8 cellular contexts compared by ENCODE assay signal in genomic region chr1:160862151-160863061, GRCh38. TPM values are rescaled to one million over a fixed set of nuclear protein-coding genes. Genes with fewer than 3 reads are reported as not detected.
A peak's percentile ranks its signal among the peaks of the same experiment; 100 is the strongest.
DNase-seq lines count a peak whose midpoint lies in the region; ATAC-seq and TF ChIP-seq lines count a peak whose summit lies in the region.

Gene CD244 (minus strand): TSS chr1:160862887. CDS start chr1:160862677, 210 bp downstream.

- H2BK5ac ChIP-seq in mesendoderm (ENCODE audit: low read length) = no peak within 1 kb of the TSS

- peak in 4 of 5 donors; percentile 46 to 83 (median 59) for DNase-seq in CD8-positive, alpha-beta memory T cell
- DNase-seq in Kasumi-1 (lab: John Stamatoyannopoulos, UW) (peak; percentile 95), mesendoderm (peak; percentile 48), upper lobe of right lung (peak; percentile 72), brain microvascular endothelial cell (no peak)
- peak; percentile 70 to 75 for DNase-seq in activated T-cell treated with anti-CD3 and anti-CD28 coated beads, Interleukin-2, amount 50 U/mL, for 48 hours

- ATAC-seq in GM21423 (IDR thresholded peaks at IDR 0.05; ENCODE audit: unreplicated experiment) (peak; percentile 75), upper lobe of right lung (peak; percentile 90), HG03097 (IDR thresholded peaks at IDR 0.05; ENCODE audit: low FRiP score, unreplicated experiment) (no peak)

- H3K4me3 ChIP-seq in CD8-positive, alpha-beta memory T cell (ENCODE audit: low read length) = peak within 1 kb of the TSS; percentile 27
- H3K4me3 ChIP-seq in mesendoderm (ENCODE audit: low read length) = no peak within 1 kb of the TSS
- peak within 1 kb of the TSS; percentile 25 for H3K4me3 ChIP-seq in upper lobe of right lung
- no peak within 1 kb of the TSS for H3K4me3 ChIP-seq in brain microvascular endothelial cell (ENCODE audit: low read depth, low read length)

- H3K4ac ChIP-seq in mesendoderm (ENCODE audit: low read depth, low read length) = no peak within 1 kb of the TSS

- H3K4me2 ChIP-seq in mesendoderm (ENCODE audit: low read length) = no peak within 1 kb of the TSS

- CTCF ChIA-PET in CD8-positive, alpha-beta memory T cell (lab: Charles Lee) = interaction anchor here (0.7 to 14.1 kb wide), 11 partner anchors 9 to 94 kb away, joined by 3 to 137 read pairs (median 3); partner anchors contain the start of gene ITLN2

- no peak for TF ChIP-seq CTCF in upper lobe of right lung (IDR thresholded peaks at IDR 0.05)
- TF ChIP-seq CTCF in brain microvascular endothelial cell (IDR thresholded peaks at IDR 0.05; ENCODE audit: low read depth, low read length, missing control alignments) = no peak

- no peak within 1 kb of the TSS for H3K56ac ChIP-seq in mesendoderm (ENCODE audit: low read length)

- peaks cover 0 to 1% of the 10 kb centered on the region in 2 donors for H3K27me3 Mint-ChIP-seq in CD8-positive, alpha-beta memory T cell

- POLR2A ChIA-PET in CD8-positive, alpha-beta memory T cell (lab: Charles Lee) = interaction anchor here (1.3 kb wide), 1 partner anchor 17 kb away, joined by 3 read pairs; no protein-coding TSS in a partner anchor

- no peak within 1 kb of the TSS for H2AK5ac ChIP-seq in mesendoderm (ENCODE audit: low read length)

- no peak within 1 kb of the TSS for H3K9ac ChIP-seq in mesendoderm (ENCODE audit: low read length)

- peaks cover 50 to 58% (median 56%) of the 10 kb centered on the region in 3 donors for H3K4me1 Mint-ChIP-seq in CD8-positive, alpha-beta memory T cell

- no peak within 1 kb of the TSS for H2BK15ac ChIP-seq in mesendoderm (replicated peaks; ENCODE audit: low read depth)

- H3K36me3 Mint-ChIP-seq in CD8-positive, alpha-beta memory T cell = peaks cover 6 to 10% (median 7%) of the 10 kb centered on the region in 3 donors

- no peaks in the 10 kb centered on the region for H3K9me3 ChIP-seq in CD8-positive, alpha-beta memory T cell (ENCODE audit: low read length)
- H3K9me3 ChIP-seq in upper lobe of right lung = no peaks in the 10 kb centered on the region

- H3K79me2 ChIP-seq in mesendoderm (ENCODE audit: control insufficient read depth, insufficient read depth, low read length) = no peaks in the 10 kb centered on the region

- H4K8ac ChIP-seq in mesendoderm (ENCODE audit: low read depth, low read length) = no peak within 1 kb of the TSS

- no peaks in the 10 kb centered on the region for H3K9me3 Mint-ChIP-seq in CD8-positive, alpha-beta memory T cell

- peak within 1 kb of the TSS; percentile 87 to 98 (median 91) for H3K4me3 Mint-ChIP-seq in CD8-positive, alpha-beta memory T cell

- no peaks in the 10 kb centered on the region for H3K27me3 ChIP-seq in CD8-positive, alpha-beta memory T cell (ENCODE audit: insufficient read depth, low read length, poor library complexity, severe bottlenecking)
- H3K27me3 ChIP-seq in mesendoderm (ENCODE audit: insufficient read depth, low read length, poor library complexity) (no peaks in the 10 kb centered on the region), upper lobe of right lung (no peaks in the 10 kb centered on the region), brain microvascular endothelial cell (replicated peaks) (no peaks in the 10 kb centered on the region)

- H3K18ac ChIP-seq in mesendoderm (ENCODE audit: low read length) = no peak within 1 kb of the TSS

- H3K4me1 ChIP-seq in CD8-positive, alpha-beta memory T cell (ENCODE audit: insufficient read depth, low read length) = peaks cover 13% of the 10 kb centered on the region
- H3K4me1 ChIP-seq in mesendoderm (ENCODE audit: control insufficient read depth, low read depth, low read length) (no peaks in the 10 kb centered on the region), upper lobe of right lung (peaks cover 7% of the 10 kb centered on the region)

- peak within 1 kb of the TSS; percentile 77 to 98 (median 94) for H3K27ac Mint-ChIP-seq in CD8-positive, alpha-beta memory T cell

- H3K27ac ChIP-seq in CD8-positive, alpha-beta memory T cell (ENCODE audit: low read depth, low read length) = no peak within 1 kb of the TSS
- no peak within 1 kb of the TSS for H3K27ac ChIP-seq in mesendoderm (ENCODE audit: low read depth, low read length)
- peak within 1 kb of the TSS; percentile 37 for H3K27ac ChIP-seq in upper lobe of right lung
- H3K27ac ChIP-seq in brain microvascular endothelial cell = no peak within 1 kb of the TSS

- no peak within 1 kb of the TSS for H3K23ac ChIP-seq in mesendoderm (ENCODE audit: low read length)

- no peak within 1 kb of the TSS for H2BK120ac ChIP-seq in mesendoderm (ENCODE audit: low read depth, low read length)

- WGBS in mesendoderm (ENCODE audit: extremely low coverage, insufficient coverage, low lambda C conversion rate) = no CpG with 5 or more reads among the region's 13 CpGs

- no peak within 1 kb of the TSS for H4K5ac ChIP-seq in mesendoderm (ENCODE audit: low read length)

- in situ Hi-C loops in brain microvascular endothelial cell (cut with HindIII; ENCODE audit: low pct_ligation_motif_present, low sequenced_read_pairs) = no loop called here

- no peaks in the 10 kb centered on the region for H3K79me1 ChIP-seq in mesendoderm (ENCODE audit: low read length)

- intact Hi-C loops in upper lobe of right lung (cut with DNase I) = no loop called here

- no peaks in the 10 kb centered on the region for H3K36me3 ChIP-seq in CD8-positive, alpha-beta memory T cell (ENCODE audit: insufficient read depth, low read length)
- H3K36me3 ChIP-seq in mesendoderm (ENCODE audit: control insufficient read depth, insufficient read depth, low read length) = no peaks in the 10 kb centered on the region
- no peaks in the 10 kb centered on the region for H3K36me3 ChIP-seq in upper lobe of right lung
- H3K36me3 ChIP-seq in brain microvascular endothelial cell (replicated peaks) = no peaks in the 10 kb centered on the region

RNA-seq across cellular contexts. Expression of gene CD244, which starts in this region (rescaled TPM):
- total RNA-seq in CD8-positive, alpha-beta memory T cell = 1 to 10 TPM; 1.8 to 1.9 TPM
- 40.7 TPM for polyA plus RNA-seq in CD8-positive, alpha-beta memory T cell
- polyA plus RNA-seq in mesendoderm (2013, experiment 1 of 2) = not detected
- polyA plus RNA-seq in mesendoderm (2013, experiment 2 of 2) = not detected
- 3.0 TPM for total RNA-seq in upper lobe of right lung

Comparison
In these comparisons a context has a peak if more than half of its experiments do, and no peak if none do; other contexts are left out.
1. H3K4me3 ChIP-seq: peak in CD8-positive, alpha-beta memory T cell (single experiment) and upper lobe of right lung (single experiment); none in mesendoderm (single experiment) and brain microvascular endothelial cell (single experiment).